ENCODE assay signal across 8 cellular contexts in genomic region chr1:44405804-44406743, GRCh38. TPM values are rescaled to one million over a fixed set of nuclear protein-coding genes. Genes with fewer than 3 reads are reported as not detected.
DNase-seq lines count a peak whose midpoint lies in the region; ATAC-seq, FAIRE-seq and TF ChIP-seq lines count a peak whose summit lies in the region.

No MANE protein-coding gene starts in this region.

- peak overlapping the region; percentile 89 to 91 (median 90) for H3K4me3 Mint-ChIP-seq in brain

- TF ChIP-seq EP300 in HepG2 (IDR thresholded peaks at IDR 0.05; ENCODE audit: low read depth in 2 of 2, low read length in 2 of 2), result no peak
- no peak for TF ChIP-seq EP300 in HepG2 (CRISPR knock-in tag; IDR thresholded peaks at IDR 0.05; ENCODE audit: borderline replicate concordance)
- TF ChIP-seq EP300 in stomach (IDR thresholded peaks at IDR 0.05), result no peak

- H3K9me3 Mint-ChIP-seq in brain, result peaks cover 0 to 2% (median 0%) of the 10 kb centered on the region in 5 experiments

- DNase-seq in GM12864 (ENCODE audit: low read depth), result no peak
- DNase-seq in NCI-H69 (lab: John Stamatoyannopoulos, UW), result peak; percentile 83
- peak; percentile 10 for DNase-seq in HepG2 (ENCODE audit: low spot score)
- no peak for DNase-seq in stomach
- DNase-seq in H4 (ENCODE audit: low spot score), result no peak
- no peak for DNase-seq in inferior parietal cortex (ENCODE audit: extremely low spot score)
- DNase-seq in NCI-H1930 (lab: John Stamatoyannopoulos, UW), result no peak

- TF ChIP-seq CTCF in GM12864 (IDR thresholded peaks at IDR 0.05; ENCODE audit: low read depth, low read length, missing control alignments) (no peak), brain (conservative IDR thresholded peaks at IDR 0.05) (no peak), HepG2 (CRISPR knock-in tag; IDR thresholded peaks at IDR 0.05) (no peak), stomach (IDR thresholded peaks at IDR 0.05) (no peak)

- peak overlapping the region; percentile 35 for H3K4me3 ChIP-seq in GM12864 (ENCODE audit: low read depth, low read length)
- peak overlapping the region; percentile 60 to 86 (median 84) for H3K4me3 ChIP-seq in HepG2 (replicated peaks in 1 of 3; ENCODE audit: insufficient read depth in 1 of 3, low read depth in 2 of 3, low read length in 3 of 3)
- H3K4me3 ChIP-seq in stomach, result peak overlapping the region; percentile 36 to 62 (median 46)

- CTCF ChIA-PET in HepG2 (lab: Yijun Ruan, JAX; ENCODE audit: low intra/inter-chr PET ratio, low total read pairs), result no interaction called here

- TF ChIP-seq POLR2A in HepG2 (IDR thresholded peaks at IDR 0.05; ENCODE audit: insufficient read depth in 1 of 2, low read depth in 2 of 2, low read length in 2 of 2) (no peak), stomach (IDR thresholded peaks at IDR 0.05) (no peak)

- H3K4me1 Mint-ChIP-seq in brain, result peaks cover 34% of the 10 kb centered on the region

- BruUV-seq in HepG2 (replicated peaks; lab: Mats Ljungman, UMichigan), result no TSS peak

- in situ Hi-C loops in HepG2 (cut with HindIII; ENCODE audit: extremely low pct_ligation_motif_present, low pct_unique_long_range_greater_than_20kb), result no loop called here

- peaks cover 59% of the 10 kb centered on the region for H3K4me1 ChIP-seq in HepG2 (ENCODE audit: insufficient read depth, low read length)
- peaks cover 34 to 49% (median 40%) of the 10 kb centered on the region in 4 donors for H3K4me1 ChIP-seq in stomach

- no peak for TF ChIP-seq RAD21 in HepG2 (CRISPR knock-in tag; IDR thresholded peaks at IDR 0.05)

- POLR2A ChIA-PET in HepG2 (lab: Yijun Ruan, JAX), result no interaction called here

- 2% methylated on average over 29 of the region's 67 CpGs for WGBS in HepG2 (ENCODE audit: low lambda C conversion rate)
- 0 to 2% (median 1%) methylated on average over 63 to 67 of the region's 67 CpGs for WGBS in stomach, 5 donors

- intact Hi-C loops in HepG2 (cut with micrococcal nuclease; ENCODE audit: unreplicated experiment) (no loop called here), stomach (cut with DNase I; ENCODE audit: low total_unique reads) (no loop called here)

- peaks cover 0 to 25% of the 10 kb centered on the region in 2 experiments; a peak in 1 of 5 replicates for H3K27me3 ChIP-seq in HepG2 (ENCODE audit: control insufficient read depth in 1 of 2, insufficient read depth in 2 of 2, low read length in 2 of 2)
- H3K27me3 ChIP-seq in stomach, result peaks cover 55 to 100% (median 87%) of the 10 kb centered on the region in 3 donors

- peak; percentile 72 for ATAC-seq in HepG2

- H3K4me2 ChIP-seq in HepG2 (ENCODE audit: low read depth, low read length), result peak overlapping the region; percentile 75

- no peak overlapping the region for H2AFZ ChIP-seq in HepG2 (ENCODE audit: low read length)

- peaks cover 29% of the 10 kb centered on the region for H3K79me2 ChIP-seq in HepG2 (ENCODE audit: insufficient read depth, low read length)

- FAIRE-seq in HepG2 (lab: Jason Lieb, UNC), result no peak

- H3K27me3 Mint-ChIP-seq in brain, result peaks cover 20% of the 10 kb centered on the region

- H3K36me3 ChIP-seq in HepG2 (replicated peaks in 1 of 2; ENCODE audit: control insufficient read depth in 1 of 2, insufficient read depth in 2 of 2, low read length in 2 of 2), result no peaks in the 10 kb centered on the region
- H3K36me3 ChIP-seq in stomach, result no peaks in the 10 kb centered on the region

- peak overlapping the region; percentile 69; the same call in 1 of the 2 replicates for H3K9ac ChIP-seq in HepG2 (ENCODE audit: insufficient read depth, low read depth, low read length)

- peak overlapping the region in 1 of 5 experiments; percentile 33 for H3K27ac Mint-ChIP-seq in brain

- H3K9me3 ChIP-seq in HepG2 (ENCODE audit: low read length), result no peaks in the 10 kb centered on the region
- H3K9me3 ChIP-seq in stomach, result peaks cover 0 to 11% (median 3%) of the 10 kb centered on the region in 4 donors

- H3K27ac ChIP-seq in HepG2 (ENCODE audit: extremely low read length, insufficient read depth, low read length), result peak overlapping the region; percentile 32
- peak overlapping the region in 1 of 5 donors; percentile 19 for H3K27ac ChIP-seq in stomach

- H3K36me3 Mint-ChIP-seq in brain, result no peaks in the 10 kb centered on the region

- peaks cover 3% of the 10 kb centered on the region for H4K20me1 ChIP-seq in HepG2 (ENCODE audit: insufficient read depth, low read length)

TF ChIP-seq in HepG2, 621 proteins besides CTCF, POLR2A, EP300 and RAD21 (continues in another document):
- 0 out of 4 replicates have a peak, but pooled peaks of 1 of the 2 experiments have one; percentile 3 for TF ChIP-seq HMGXB4 (CRISPR knock-in tag; IDR thresholded peaks at IDR 0.05; ENCODE audit: borderline replicate concordance in 1 of 2, low read depth in 1 of 2)

RNA-seq across cellular contexts. Expression of gene RNF220, which starts 1.0 kb away (rescaled TPM):
- polyA plus RNA-seq in brain (ENCODE audit: insufficient read depth, low read depth, low replicate concordance) (120 TPM), HepG2 (2011; rRNA removed) (48.2 and 67.9 TPM in 2 replicates), stomach (10 to 100 TPM; 41.9 to 49.3 (median 45.6) TPM)
- total RNA-seq in HepG2 (2016; rRNA removed; fragmentation: Illumina TruSeq; extraction: Trizol) (52.4 and 72.1 TPM in 2 replicates), stomach (100 to 1,000 TPM in 1 of 5 donors, 10 to 100 TPM in 4; 21.0 to 207 (median 48.7) TPM)
- total RNA-seq in HepG2 (2016; cell fraction: cytosol; rRNA removed; fragmentation: Illumina TruSeq; extraction: Trizol; ENCODE audit: low read depth), result 22.8 and 23.7 TPM in 2 replicates
- total RNA-seq in HepG2 (2016; cell fraction: insoluble cytoplasmic fraction; rRNA removed; fragmentation: Illumina TruSeq; extraction: Trizol), result 47.5 and 68.7 TPM in 2 replicates
- 52.8 and 60.2 TPM in 2 replicates for total RNA-seq in HepG2 (2016; cell fraction: membrane; rRNA removed; fragmentation: Illumina TruSeq; extraction: Trizol)
- total RNA-seq in HepG2 (2016; cell fraction: nucleus; rRNA removed; fragmentation: Illumina TruSeq; extraction: Trizol), result 35.2 and 42.6 TPM in 2 replicates
- polyA plus RNA-seq in HepG2 (2011; cell fraction: cytosol; rRNA removed), result 66.3 and 73.5 TPM in 2 replicates
- 128 and 130 TPM in 2 replicates for polyA plus RNA-seq in HepG2 (2011; cell fraction: nucleus; rRNA removed)
- 78.4 and 79.8 TPM in 2 replicates for polyA plus RNA-seq in HepG2 (2012)
- polyA plus RNA-seq in HepG2 (2016; cell fraction: cytosol; fragmentation: Illumina TruSeq; extraction: Trizol; ENCODE audit: low read depth), result 28.1 and 30.5 TPM in 2 replicates
- polyA plus RNA-seq in HepG2 (2016; cell fraction: insoluble cytoplasmic fraction; fragmentation: Illumina TruSeq; extraction: Trizol; ENCODE audit: low read depth), result 61.3 and 65.3 TPM in 2 replicates
- polyA plus RNA-seq in HepG2 (2016; cell fraction: membrane; fragmentation: Illumina TruSeq; extraction: Trizol; ENCODE audit: low read depth), result 51.8 and 52.7 TPM in 2 replicates
- 73.3 and 76.8 TPM in 2 replicates for polyA plus RNA-seq in HepG2 (2016; cell fraction: nucleus; fragmentation: Illumina TruSeq; extraction: Trizol; ENCODE audit: insufficient read depth, low read depth)
- 59.9 and 60.3 TPM in 2 replicates for polyA minus RNA-seq in HepG2 (2011; rRNA and poly(A)+ RNA removed; ENCODE audit: low replicate concordance)
- polyA minus RNA-seq in HepG2 (2011; cell fraction: cytosol; rRNA and poly(A)+ RNA removed), result 18.7 and 19.3 TPM in 2 replicates
- 52.9 and 55.6 TPM in 2 replicates for polyA minus RNA-seq in HepG2 (2011; cell fraction: nucleus; rRNA and poly(A)+ RNA removed)
- total RNA-seq in H4 (2014; rRNA removed; shearing (Covaris generic)), result 65.1 and 79.6 TPM in 2 replicates

RNA-seq across cellular contexts. Expression of gene ERI3, which starts 51.0 kb away (rescaled TPM):
- 138 TPM for polyA plus RNA-seq in brain (ENCODE audit: insufficient read depth, low read depth, low replicate concordance)
- total RNA-seq in HepG2 (2016; rRNA removed; fragmentation: Illumina TruSeq; extraction: Trizol), result 35.9 and 40.3 TPM in 2 replicates
- 56.7 and 66.6 TPM in 2 replicates for total RNA-seq in HepG2 (2016; cell fraction: cytosol; rRNA removed; fragmentation: Illumina TruSeq; extraction: Trizol; ENCODE audit: low read depth)
- total RNA-seq in HepG2 (2016; cell fraction: insoluble cytoplasmic fraction; rRNA removed; fragmentation: Illumina TruSeq; extraction: Trizol), result 34.0 and 36.1 TPM in 2 replicates
- total RNA-seq in HepG2 (2016; cell fraction: membrane; rRNA removed; fragmentation: Illumina TruSeq; extraction: Trizol), result 50.1 and 65.3 TPM in 2 replicates
- 14.8 and 15.9 TPM in 2 replicates for total RNA-seq in HepG2 (2016; cell fraction: nucleus; rRNA removed; fragmentation: Illumina TruSeq; extraction: Trizol)
- polyA plus RNA-seq in HepG2 (2011; rRNA removed), result 35.6 and 38.8 TPM in 2 replicates
- polyA plus RNA-seq in HepG2 (2011; cell fraction: cytosol; rRNA removed), result 34.7 and 41.6 TPM in 2 replicates
- polyA plus RNA-seq in HepG2 (2011; cell fraction: nucleus; rRNA removed), result 38.0 and 40.6 TPM in 2 replicates
- 20.0 and 23.8 TPM in 2 replicates for polyA plus RNA-seq in HepG2 (2012)
- 48.5 and 58.8 TPM in 2 replicates for polyA plus RNA-seq in HepG2 (2016; cell fraction: cytosol; fragmentation: Illumina TruSeq; extraction: Trizol; ENCODE audit: low read depth)
- 27.8 and 38.1 TPM in 2 replicates for polyA plus RNA-seq in HepG2 (2016; cell fraction: insoluble cytoplasmic fraction; fragmentation: Illumina TruSeq; extraction: Trizol; ENCODE audit: low read depth)
- polyA plus RNA-seq in HepG2 (2016; cell fraction: membrane; fragmentation: Illumina TruSeq; extraction: Trizol; ENCODE audit: low read depth), result 52.6 and 54.7 TPM in 2 replicates
- polyA plus RNA-seq in HepG2 (2016; cell fraction: nucleus; fragmentation: Illumina TruSeq; extraction: Trizol; ENCODE audit: insufficient read depth, low read depth), result 21.6 and 25.0 TPM in 2 replicates
- 36.5 and 101 TPM in 2 replicates for polyA minus RNA-seq in HepG2 (2011; rRNA and poly(A)+ RNA removed; ENCODE audit: low replicate concordance)
- 23.0 and 23.3 TPM in 2 replicates for polyA minus RNA-seq in HepG2 (2011; cell fraction: cytosol; rRNA and poly(A)+ RNA removed)
- 16.2 and 18.5 TPM in 2 replicates for polyA minus RNA-seq in HepG2 (2011; cell fraction: nucleus; rRNA and poly(A)+ RNA removed)
- 100 to 1,000 TPM in 1 of 5 donors, 10 to 100 TPM in 4; 18.7 to 110 (median 30.1) TPM for total RNA-seq in stomach
- polyA plus RNA-seq in stomach, result 10 to 100 TPM; 27.1 to 35.9 (median 30.1) TPM
- 108 and 118 TPM in 2 replicates for total RNA-seq in H4 (2014; rRNA removed; shearing (Covaris generic))

Comparison
In these comparisons a context has a peak if more than half of its experiments do, and no peak if none do; other contexts are left out.
1. DNase-seq: peak in NCI-H69 (single experiment) and HepG2 (single experiment); none in GM12864 (single experiment), stomach (single experiment), H4 (single experiment), inferior parietal cortex (single experiment) and NCI-H1930 (0 of 2).
2. Peak in every context shown above with its lines, with median percentiles within 50 percentile points of each other: H3K4me3 ChIP-seq.